In genomic region chr1:214957330-214958137, GRCh38 we compare ENCODE assay signal across 11 cellular contexts.
DNase-seq lines count a peak whose midpoint lies in the region; ATAC-seq and TF ChIP-seq lines count a peak whose summit lies in the region.
"Had no signal": no experiment of that assay in that cellular context is flagged by ENCODE, and none has a peak within 500 bp of the region (broad histone marks: within the 10 kb centered on the region; RNA-seq: fewer than 3 reads in every experiment).

No MANE protein-coding gene starts in this region.

- no peak for TF ChIP-seq CTCF in epithelial cell of esophagus (IDR thresholded peaks at IDR 0.05; ENCODE audit: insufficient read depth, low read depth, low read length, missing control alignments)

- DNase-seq in GM04504 (ENCODE audit: low read depth) (peak; percentile 98), OCI-M1 (lab: John Stamatoyannopoulos, UW) (peak; percentile 31), epithelial cell of esophagus (ENCODE audit: low read depth) (peak; percentile 97), retina (peak; percentile 29), D341Med (ENCODE audit: low spot score) (no peak), amygdala (lab: John Stamatoyannopoulos, UW) (no peak), ureter (ENCODE audit: low spot score) (no peak)
- DNase-seq: hypothalamus, pancreas had no signal

- no peak overlapping the region for H3K4me3 ChIP-seq in epithelial cell of esophagus (ENCODE audit: low read length)
- H3K4me3 ChIP-seq: pancreas had no signal

- ATAC-seq in GM21529 (IDR thresholded peaks at IDR 0.05; ENCODE audit: unreplicated experiment) = no peak
- ATAC-seq: WTC11 had no signal

Comparison
In these comparisons a context has a peak if more than half of its experiments do, and no peak if none do; other contexts are left out.
1. DNase-seq: peak in GM04504 (single experiment), OCI-M1 (single experiment), epithelial cell of esophagus (single experiment) and retina (single experiment); none in D341Med (single experiment), amygdala (0 of 56) and ureter (single experiment).